ENCODE assay signal across 8 cellular contexts in genomic region chr12:53543539-53543938, GRCh38.
DNase-seq lines count a peak whose midpoint lies in the region; ATAC-seq lines count a peak whose summit lies in the region.

No MANE protein-coding gene starts in this region.

- no peaks in the 10 kb centered on the region for H3K27me3 Mint-ChIP-seq in stimulated activated memory B cell treated with anti-CD40 and anti-IgM and Interleukin-4, amounts not matched to agents 10 μg/mL and 1 μg/mL and 100 μg/mL, for 72 hours

- H3K4me1 Mint-ChIP-seq in stimulated activated memory B cell treated with anti-CD40 and anti-IgM and Interleukin-4, amounts not matched to agents 10 μg/mL and 1 μg/mL and 100 μg/mL, for 72 hours = no peaks in the 10 kb centered on the region

- peak overlapping the region; percentile 41 for H3K9ac ChIP-seq in muscle layer of colon (ENCODE audit: low read length)

- H3K27ac ChIP-seq in epithelial cell of prostate (peak overlapping the region; percentile 16), muscle layer of colon (ENCODE audit: low read depth, low read length) (no peak overlapping the region)

- peak overlapping the region; percentile 56 for H3K27ac Mint-ChIP-seq in stimulated activated memory B cell treated with anti-CD40 and anti-IgM and Interleukin-4, amounts not matched to agents 10 μg/mL and 1 μg/mL and 100 μg/mL, for 72 hours

- no peak overlapping the region for H3K4me3 Mint-ChIP-seq in stimulated activated memory B cell treated with anti-CD40 and anti-IgM and Interleukin-4, amounts not matched to agents 10 μg/mL and 1 μg/mL and 100 μg/mL, for 72 hours

- no peaks in the 10 kb centered on the region for H3K27me3 ChIP-seq in muscle layer of colon (ENCODE audit: control insufficient read depth in 1 of 2, insufficient read depth in 2 of 2, low read length in 2 of 2)

- H3K9me3 Mint-ChIP-seq in stimulated activated memory B cell treated with anti-CD40 and anti-IgM and Interleukin-4, amounts not matched to agents 10 μg/mL and 1 μg/mL and 100 μg/mL, for 72 hours = no peaks in the 10 kb centered on the region

- peaks cover 17% of the 10 kb centered on the region for H3K4me1 ChIP-seq in muscle layer of colon (ENCODE audit: insufficient read depth, low read length)

- no peaks in the 10 kb centered on the region for H3K9me3 ChIP-seq in muscle layer of colon (ENCODE audit: low read length)

- DNase-seq in SHP77 (lab: John Stamatoyannopoulos, UW) (peak; percentile 43 to 53), SHP77 treated with DMSO at 0.1 percent for 48 hours (lab: John Stamatoyannopoulos, UW) (no peak), NCI-H748 (lab: John Stamatoyannopoulos, UW; ENCODE audit: unreplicated experiment) (peak; percentile 47), epithelial cell of prostate (ENCODE audit: low read depth, low spot score) (no peak)
- DNase-seq in activated CD8-positive, alpha-beta memory T cell treated with anti-CD3 and anti-CD28 coated beads, Interleukin-2, amount 50 U/mL, for 1 hour (ENCODE audit: extremely low read depth) = peak; percentile 4

- peaks cover 14% of the 10 kb centered on the region for H3K36me3 Mint-ChIP-seq in stimulated activated memory B cell treated with anti-CD40 and anti-IgM and Interleukin-4, amounts not matched to agents 10 μg/mL and 1 μg/mL and 100 μg/mL, for 72 hours

- no peak overlapping the region for H3K4me3 ChIP-seq in muscle layer of colon (ENCODE audit: low read depth in 1 of 2, low read length in 2 of 2)

- H3K36me3 ChIP-seq in muscle layer of colon (ENCODE audit: insufficient read depth, low read length) = peaks cover 43% of the 10 kb centered on the region

- ATAC-seq in HG03342 (IDR thresholded peaks at IDR 0.05; ENCODE audit: unreplicated experiment) = peak; percentile 82
- ATAC-seq in stimulated activated memory B cell treated with anti-CD40 and anti-IgM and Interleukin-4, amounts not matched to agents 10 μg/mL and 1 μg/mL and 100 μg/mL, for 72 hours = peak; percentile 86

Comparison
In these comparisons a context has a peak if more than half of its experiments do, and no peak if none do; other contexts are left out.
1. DNase-seq: peak in SHP77 (2 of 2), NCI-H748 (single experiment) and activated CD8-positive, alpha-beta memory T cell treated with anti-CD3 and anti-CD28 coated beads, Interleukin-2, amount 50 U/mL, for 1 hour (single experiment); none in SHP77 treated with DMSO at 0.1 percent for 48 hours (single experiment) and epithelial cell of prostate (single experiment).